Comparison of ENCODE assay signal across 15 cellular contexts in the genomic region with DNA sequence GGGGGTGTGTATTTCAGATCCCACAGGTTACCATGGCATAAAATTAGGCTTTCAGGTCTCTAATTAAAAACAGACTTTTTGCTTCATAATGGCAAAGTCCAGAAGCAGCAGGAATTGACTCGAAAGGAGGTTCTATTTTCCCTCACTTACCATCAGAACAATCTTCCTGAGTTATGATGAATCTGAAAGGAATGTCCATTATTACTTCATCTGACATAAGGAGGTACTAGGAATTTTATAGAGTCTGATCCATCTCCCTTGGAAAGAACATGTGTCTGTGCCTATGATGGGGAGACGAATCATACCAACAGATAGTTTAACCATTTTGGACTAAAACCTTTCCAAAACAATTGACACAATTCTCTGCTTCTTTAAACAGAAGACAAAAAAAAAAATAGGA.
DNase-seq lines count a peak whose midpoint lies in the region; ATAC-seq and TF ChIP-seq lines count a peak whose summit lies in the region.
"Had no signal": no experiment of that assay in that cellular context is flagged by ENCODE, and none has a peak within 500 bp of the region (broad histone marks: within the 10 kb centered on the region; RNA-seq: fewer than 3 reads in every experiment).

No MANE protein-coding gene starts in this region.

- no peak overlapping the region for H2BK5ac ChIP-seq in neuronal stem cell (ENCODE audit: low read length)

- H3K27me3 ChIP-seq in foreskin keratinocyte (no peaks in the 10 kb centered on the region), neuronal stem cell (ENCODE audit: control insufficient read depth in 3 of 3, insufficient read depth in 3 of 3, low read depth in 1 of 3, low read length in 3 of 3) (no peaks in the 10 kb centered on the region)
- H3K27me3 ChIP-seq: gastroesophageal sphincter had no signal

- DNase-seq in GM04504 (ENCODE audit: low read depth), result peak; percentile 62
- DNase-seq in astrocyte of the cerebellum (ENCODE audit: low read depth), result peak; percentile 54
- peak; percentile 38 to 54 for DNase-seq in foreskin keratinocyte
- no peak for DNase-seq in KBM-7
- DNase-seq in neuronal stem cell (ENCODE audit: low spot score), result no peak
- no peak for DNase-seq in HUDEP-2 (lab: John Stamatoyannopoulos, UW; ENCODE audit: unreplicated experiment in 76 of 76)
- DNase-seq: activated CD4-positive, alpha-beta T cell treated with anti-CD3 and anti-CD28 coated beads for 1 hour; DMS53; NCI-H2029 treated with DMSO at 0.1 percent for 48 hours; NCI-H524; posterior cingulate gyrus; T1000 had no signal

- no peak overlapping the region for H2BK120ac ChIP-seq in neuronal stem cell (ENCODE audit: low read depth, low read length)

- no peak overlapping the region for H3K18ac ChIP-seq in neuronal stem cell (ENCODE audit: low read length)

- ATAC-seq in foreskin keratinocyte (no peak), GM18861 (IDR thresholded peaks at IDR 0.05; ENCODE audit: unreplicated experiment) (no peak)
- ATAC-seq: gastroesophageal sphincter had no signal

- no peak overlapping the region for H2BK12ac ChIP-seq in neuronal stem cell (ENCODE audit: low read length)

- H3K36me3 ChIP-seq in neuronal stem cell (replicated peaks in 1 of 2; ENCODE audit: control insufficient read depth in 2 of 2, insufficient read depth in 2 of 2, low read length in 2 of 2), result no peaks in the 10 kb centered on the region
- H3K36me3 ChIP-seq: gastroesophageal sphincter, thoracic aorta had no signal

- no peak overlapping the region for H3K4ac ChIP-seq in neuronal stem cell (ENCODE audit: low read length)

- H3K4me3 ChIP-seq in astrocyte of the cerebellum (ENCODE audit: low read depth, low read length) (no peak overlapping the region), neuronal stem cell (ENCODE audit: low read length in 2 of 2) (no peak overlapping the region)
- H3K4me3 ChIP-seq: gastroesophageal sphincter, thoracic aorta had no signal

- H4K91ac ChIP-seq in neuronal stem cell (ENCODE audit: low read depth, low read length, poor library complexity), result no peak overlapping the region

- no peak overlapping the region for H3K14ac ChIP-seq in neuronal stem cell (ENCODE audit: low read length)

- TF ChIP-seq CTCF in astrocyte of the cerebellum (IDR thresholded peaks at IDR 0.05; ENCODE audit: low read depth, low read length, missing control alignments) (no peak), foreskin keratinocyte (conservative IDR thresholded peaks at IDR 0.05) (no peak)

- H3K79me1 ChIP-seq in neuronal stem cell (ENCODE audit: low read depth, low read length), result no peaks in the 10 kb centered on the region

- in situ Hi-C loops in astrocyte of the cerebellum (cut with HindIII; ENCODE audit: low sequenced_read_pairs) (no loop called here), KBM-7 (cut with MboI; ENCODE audit: low pct_unique_long_range_greater_than_20kb, low sequenced_read_pairs) (no loop called here)

- no peak overlapping the region for H3K23ac ChIP-seq in neuronal stem cell (ENCODE audit: low read depth, low read length, poor library complexity)

- no peaks in the 10 kb centered on the region for H3K4me1 ChIP-seq in foreskin keratinocyte
- peaks cover 0 to under 1% of the 10 kb centered on the region in 2 donors for H3K4me1 ChIP-seq in neuronal stem cell (ENCODE audit: control insufficient read depth in 2 of 2, insufficient read depth in 1 of 2, low read depth in 1 of 2, low read length in 2 of 2)
- H3K4me1 ChIP-seq: gastroesophageal sphincter had no signal

- H2AK5ac ChIP-seq in neuronal stem cell (ENCODE audit: low read depth, low read length), result no peak overlapping the region

- no peak overlapping the region for H2AFZ ChIP-seq in neuronal stem cell (ENCODE audit: low read length)

- no CpG with 5 or more reads among the region's 2 CpGs for WGBS in neuronal stem cell (ENCODE audit: extremely low coverage in 2 of 2, insufficient read length in 2 of 2, insufficient replicate concordance in 1 of 2), 2 donors

- no peak overlapping the region for H4K8ac ChIP-seq in neuronal stem cell (ENCODE audit: low read depth, low read length)

- no peak overlapping the region for H3K9ac ChIP-seq in neuronal stem cell (ENCODE audit: low read depth, low read length, poor library complexity)

- H2BK15ac ChIP-seq in neuronal stem cell (ENCODE audit: low read length), result no peak overlapping the region

- H3K4me2 ChIP-seq in neuronal stem cell (ENCODE audit: insufficient read depth, low read length, poor library complexity, severe bottlenecking), result no peak overlapping the region

- no peaks in the 10 kb centered on the region for H3K9me3 ChIP-seq in neuronal stem cell (replicated peaks in 1 of 2; ENCODE audit: control insufficient read depth in 2 of 2, insufficient read depth in 1 of 2, low read depth in 1 of 2, low read length in 2 of 2)
- H3K9me3 ChIP-seq: gastroesophageal sphincter, thoracic aorta had no signal

- H3K27ac ChIP-seq in foreskin keratinocyte, result no peak overlapping the region
- no peak overlapping the region for H3K27ac ChIP-seq in neuronal stem cell (replicated peaks; ENCODE audit: low read length)
- H3K27ac ChIP-seq: gastroesophageal sphincter, thoracic aorta had no signal

Comparison
In these comparisons a context has a peak if more than half of its experiments do, and no peak if none do; other contexts are left out.
1. DNase-seq: peak in GM04504 (single experiment), astrocyte of the cerebellum (single experiment) and foreskin keratinocyte (2 of 2); none in KBM-7 (single experiment), neuronal stem cell (single experiment) and HUDEP-2 (0 of 76).